13 cellular contexts compared by ENCODE assay signal in the genomic region with DNA sequence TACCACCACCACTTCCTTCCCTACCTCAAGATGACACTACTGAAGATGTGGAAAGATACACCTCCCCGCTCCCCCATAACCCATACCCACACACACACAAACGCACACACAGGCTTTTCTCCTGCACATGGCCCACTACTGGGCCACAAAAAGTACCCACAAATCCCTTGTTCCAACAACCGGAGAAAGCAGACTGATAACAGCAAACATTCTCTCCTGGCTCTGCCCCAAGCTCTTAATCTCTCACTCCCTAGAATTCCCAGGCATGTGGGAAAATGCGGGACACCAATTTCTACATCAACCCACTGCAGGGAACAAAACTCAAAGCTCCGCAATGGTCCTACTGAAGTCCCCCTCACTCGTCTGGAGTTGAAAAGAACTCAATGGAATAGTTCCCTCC.
A peak's percentile ranks its signal among the peaks of the same experiment; 100 is the strongest.
DNase-seq lines count a peak whose midpoint lies in the region; ATAC-seq and TF ChIP-seq lines count a peak whose summit lies in the region.
"Had no signal": no experiment of that assay in that cellular context is flagged by ENCODE, and none has a peak within 500 bp of the region (broad histone marks: within the 10 kb centered on the region; RNA-seq: fewer than 3 reads in every experiment).

No MANE protein-coding gene starts in this region.

- no peaks in the 10 kb centered on the region for H3K79me1 ChIP-seq in mesenchymal stem cell (replicated peaks; ENCODE audit: low read length, poor library complexity, severe bottlenecking)

- H4K20me1 ChIP-seq in HCT116 (ENCODE audit: insufficient read depth) (no peaks in the 10 kb centered on the region), PC-9 (ENCODE audit: insufficient read depth) (no peaks in the 10 kb centered on the region)

- TF ChIP-seq CTCF in HCT116 (IDR thresholded peaks at IDR 0.05 in 2 of 3, conservative IDR thresholded peaks at IDR 0.05 in 1 of 3; ENCODE audit: borderline replicate concordance in 1 of 3, insufficient read depth in 1 of 3, low read depth in 2 of 3, low read length in 2 of 3) = no peak
- no peak for TF ChIP-seq CTCF in PC-9 (conservative IDR thresholded peaks at IDR 0.05)
- TF ChIP-seq CTCF in WERI-Rb-1 (IDR thresholded peaks at IDR 0.05; ENCODE audit: low read depth, low read length) = no peak

- no peaks in the 10 kb centered on the region for H3K27me3 Mint-ChIP-seq in activated CD4-positive, alpha-beta memory T cell treated with anti-CD3 and anti-CD28 coated beads for 36 hours
- H3K27me3 Mint-ChIP-seq: CD4-positive, alpha-beta memory T cell had no signal

- peak overlapping the region; percentile 48 for H3K4me2 ChIP-seq in HCT116 (ENCODE audit: low read length)
- H3K4me2 ChIP-seq in PC-9 = peak overlapping the region; percentile 41
- H3K4me2 ChIP-seq in mesenchymal stem cell (ENCODE audit: low read length, poor library complexity, severe bottlenecking) = no peak overlapping the region

- H3K18ac ChIP-seq in mesenchymal stem cell (ENCODE audit: low read depth in 1 of 2, low read length in 2 of 2) = no peak overlapping the region

- peaks cover 6% of the 10 kb centered on the region; the same call in 1 of the 2 replicates for H3F3A ChIP-seq in PC-9 (ENCODE audit: insufficient read depth, low read depth)

- H3K9me3 Mint-ChIP-seq in activated CD4-positive, alpha-beta memory T cell treated with anti-CD3 and anti-CD28 coated beads for 36 hours = no peaks in the 10 kb centered on the region

- RAD21 ChIA-PET in HCT116 (lab: Charles Lee; ENCODE audit: low non-redundant PET in 1 of 2, low total read pairs in 2 of 2, uncharacterized antibody in 2 of 2, unreplicated experiment in 2 of 2) = no interaction called here

- H3K4me1 Mint-ChIP-seq in activated CD4-positive, alpha-beta memory T cell treated with anti-CD3 and anti-CD28 coated beads for 36 hours (ENCODE audit: low read depth) = no peaks in the 10 kb centered on the region
- H3K4me1 Mint-ChIP-seq: B cell; CD4-positive, alpha-beta memory T cell had no signal

- H3K79me2 ChIP-seq in HCT116 (ENCODE audit: insufficient read depth, low read length) (no peaks in the 10 kb centered on the region), PC-9 (ENCODE audit: low read depth) (no peaks in the 10 kb centered on the region)

- H3K14ac ChIP-seq in mesenchymal stem cell (ENCODE audit: low read length in 2 of 2) = no peak overlapping the region

- CTCF ChIA-PET in HCT116 (lab: Charles Lee) (no interaction called here), PC-9 (lab: Charles Lee) (interaction anchor here (0.6 to 1.0 kb wide), 2 partner anchors 171 to 709 kb away, joined by 3 to 4 read pairs; no protein-coding TSS in a partner anchor)
- CTCF ChIA-PET in activated CD4-positive, alpha-beta memory T cell treated with anti-CD3 and anti-CD28 coated beads for 36 hours (lab: Charles Lee) = no interaction called here

- DNase-seq in HCT116 (ENCODE audit: low read depth, low spot score) (no peak), PC-9 (no peak), mesenchymal stem cell (no peak), WERI-Rb-1 (no peak), NCI-H1092 treated with DMSO at 0.1 percent for 48 hours (lab: John Stamatoyannopoulos, UW) (no peak)
- no peak for DNase-seq in activated CD4-positive, alpha-beta memory T cell treated with anti-CD3 and anti-CD28 coated beads for 36 hours
- DNase-seq: C1 segment of cervical spinal cord; CD4-positive, alpha-beta memory T cell; DND-41; GDM1 had no signal

- H3K36me3 ChIP-seq in HCT116 (ENCODE audit: control insufficient read depth in 1 of 2, insufficient read depth in 2 of 2, low read length in 2 of 2) (no peaks in the 10 kb centered on the region), PC-9 (ENCODE audit: low read depth) (no peaks in the 10 kb centered on the region), esophagus (ENCODE audit: control insufficient read depth in 2 of 2, insufficient read depth in 2 of 2, low read length in 1 of 2) (no peaks in the 10 kb centered on the region), mesenchymal stem cell (ENCODE audit: control insufficient read depth in 1 of 2, insufficient read depth in 2 of 2, low read depth in 1 of 2, low read length in 2 of 2) (no peaks in the 10 kb centered on the region), WERI-Rb-1 (no peaks in the 10 kb centered on the region)

- 0 out of 2 replicates have a peak, but pooled peaks have one; percentile 8 for ATAC-seq in HCT116
- ATAC-seq: HepG2 had no signal

- no peak overlapping the region for H4K8ac ChIP-seq in mesenchymal stem cell (ENCODE audit: low read length)

- H3K23ac ChIP-seq in mesenchymal stem cell (ENCODE audit: low read length in 2 of 2) = no peak overlapping the region

- peak overlapping the region; percentile 22 for H2AK5ac ChIP-seq in mesenchymal stem cell (ENCODE audit: low read length, severe bottlenecking)

- no peak overlapping the region for H2BK5ac ChIP-seq in mesenchymal stem cell (ENCODE audit: low read depth, low read length, poor library complexity, severe bottlenecking)

- H2AFZ ChIP-seq in HCT116 (ENCODE audit: low read depth, low read length, poor library complexity, severe bottlenecking) (no peak overlapping the region), PC-9 (no peak overlapping the region), mesenchymal stem cell (ENCODE audit: low read depth, low read length) (no peak overlapping the region)

- H2BK15ac ChIP-seq in mesenchymal stem cell (ENCODE audit: low read depth, poor library complexity, severe bottlenecking) = no peak overlapping the region

- H3K27ac ChIP-seq in HCT116 (ENCODE audit: low read depth, low read length) (no peak overlapping the region), PC-9 (peak overlapping the region; percentile 89), esophagus (ENCODE audit: low read depth in 2 of 2, low read length in 1 of 2) (peak overlapping the region; percentile 55 to 79), mesenchymal stem cell (ENCODE audit: low read length, poor library complexity, severe bottlenecking) (no peak overlapping the region), WERI-Rb-1 (no peak overlapping the region)

- WGBS in esophagus, 2 donors = 61 to 67% methylated on average over 6 of the region's 6 CpGs
- 91% methylated on average over 6 of the region's 6 CpGs for WGBS in mesenchymal stem cell

- no peaks in the 10 kb centered on the region for H3K27me3 ChIP-seq in HCT116 (ENCODE audit: insufficient read depth, low read length)
- no peaks in the 10 kb centered on the region for H3K27me3 ChIP-seq in PC-9 (ENCODE audit: insufficient read depth, low read depth)
- no peaks in the 10 kb centered on the region for H3K27me3 ChIP-seq in esophagus (ENCODE audit: control insufficient read depth in 1 of 2, insufficient read depth in 2 of 2, low read length in 2 of 2)
- no peaks in the 10 kb centered on the region for H3K27me3 ChIP-seq in mesenchymal stem cell (ENCODE audit: control insufficient read depth in 1 of 2, insufficient read depth in 1 of 2, low read length in 2 of 2)
- H3K27me3 ChIP-seq in WERI-Rb-1 (ENCODE audit: insufficient read depth, low read depth, severe bottlenecking) = no peaks in the 10 kb centered on the region

- H4K91ac ChIP-seq in mesenchymal stem cell (ENCODE audit: low read length) = no peak overlapping the region

- no peak for TF ChIP-seq RAD21 in HCT116 (IDR thresholded peaks at IDR 0.05; ENCODE audit: low read depth)

- no peak overlapping the region for H3K4ac ChIP-seq in mesenchymal stem cell (ENCODE audit: low read depth in 1 of 2, low read length in 2 of 2)

- H3K9ac ChIP-seq in HCT116 (ENCODE audit: low read length) (no peak overlapping the region), mesenchymal stem cell (ENCODE audit: low read length) (no peak overlapping the region)

- H3K9me3 ChIP-seq in HCT116 (ENCODE audit: control insufficient read depth in 1 of 2, insufficient read depth in 1 of 2, low read depth in 1 of 2, low read length in 2 of 2) (no peaks in the 10 kb centered on the region), PC-9 (ENCODE audit: insufficient read depth, low read depth) (no peaks in the 10 kb centered on the region), esophagus (ENCODE audit: control insufficient read depth in 2 of 2, insufficient read depth in 1 of 2, low read depth in 1 of 2, low read length in 1 of 2) (no peaks in the 10 kb centered on the region), mesenchymal stem cell (ENCODE audit: control insufficient read depth, low read length) (no peaks in the 10 kb centered on the region), WERI-Rb-1 (ENCODE audit: severe bottlenecking) (no peaks in the 10 kb centered on the region)

- H3K36me3 Mint-ChIP-seq in activated CD4-positive, alpha-beta memory T cell treated with anti-CD3 and anti-CD28 coated beads for 36 hours = no peaks in the 10 kb centered on the region
- H3K36me3 Mint-ChIP-seq: CD4-positive, alpha-beta memory T cell had no signal

- BruUV-seq in HCT116 (replicated peaks; lab: Mats Ljungman, UMichigan) (no TSS peak), PC-9 (replicated peaks; lab: Mats Ljungman, UMichigan) (no TSS peak)

- H3K4me3 ChIP-seq in HCT116 (replicated peaks in 1 of 2; ENCODE audit: low read depth in 1 of 2, low read length in 2 of 2) (no peak overlapping the region), PC-9 (no peak overlapping the region), esophagus (ENCODE audit: low read depth in 1 of 2, low read length in 2 of 2) (peak overlapping the region in 1 of 2 donors; percentile 10), mesenchymal stem cell (ENCODE audit: insufficient read depth in 1 of 2, low read depth in 1 of 2, low read length in 2 of 2) (no peak overlapping the region), WERI-Rb-1 (ENCODE audit: low read depth, low read length) (no peak overlapping the region)

- peaks cover 3 to 34% of the 10 kb centered on the region in 2 experiments; a peak in 3 of 4 replicates for H3K4me1 ChIP-seq in HCT116 (ENCODE audit: control insufficient read depth in 1 of 2, insufficient read depth in 2 of 2, low read length in 2 of 2)
- peaks cover 23% of the 10 kb centered on the region for H3K4me1 ChIP-seq in PC-9 (replicated peaks; ENCODE audit: insufficient read depth)
- H3K4me1 ChIP-seq in esophagus (ENCODE audit: control insufficient read depth in 2 of 2, insufficient read depth in 2 of 2, low read length in 1 of 2) = peaks cover 0 to 3% of the 10 kb centered on the region in 2 donors
- no peaks in the 10 kb centered on the region for H3K4me1 ChIP-seq in mesenchymal stem cell (ENCODE audit: control insufficient read depth, insufficient read depth, low read depth, low read length)

- intact Hi-C loops in HCT116 (cut with micrococcal nuclease) (no loop called here), PC-9 (cut with micrococcal nuclease; ENCODE audit: unreplicated experiment) (loop anchor here (1.0 to 2.0 kb wide), 3 partner anchors 43 to 345 kb away; no protein-coding TSS in a partner anchor)
- intact Hi-C loops in activated CD4-positive, alpha-beta memory T cell treated with anti-CD3 and anti-CD28 coated beads for 36 hours (cut with micrococcal nuclease) = no loop called here

- H2BK120ac ChIP-seq in mesenchymal stem cell (ENCODE audit: low read depth, low read length) = no peak overlapping the region

- POLR2A ChIA-PET in HCT116 (lab: Charles Lee) (no interaction called here), PC-9 (lab: Charles Lee; ENCODE audit: unreplicated experiment) (no interaction called here)
- POLR2A ChIA-PET in activated CD4-positive, alpha-beta memory T cell treated with anti-CD3 and anti-CD28 coated beads for 36 hours (lab: Charles Lee) = no interaction called here

- H2BK12ac ChIP-seq in mesenchymal stem cell (ENCODE audit: low read length in 2 of 2) = no peak overlapping the region

- H3K9me2 ChIP-seq in HCT116 (ENCODE audit: insufficient read depth) (no peaks in the 10 kb centered on the region), PC-9 (ENCODE audit: insufficient read depth) (no peaks in the 10 kb centered on the region)

- no peak for TF ChIP-seq POLR2A in HCT116 (IDR thresholded peaks at IDR 0.05; ENCODE audit: borderline replicate concordance, extremely low read depth, insufficient read depth, insufficient read length)

- H3K4me3 Mint-ChIP-seq in activated CD4-positive, alpha-beta memory T cell treated with anti-CD3 and anti-CD28 coated beads for 36 hours = no peak overlapping the region
- H3K4me3 Mint-ChIP-seq: B cell; CD4-positive, alpha-beta memory T cell had no signal

- H3K27ac Mint-ChIP-seq in activated CD4-positive, alpha-beta memory T cell treated with anti-CD3 and anti-CD28 coated beads for 36 hours = no peak overlapping the region
- H3K27ac Mint-ChIP-seq: B cell; CD4-positive, alpha-beta memory T cell had no signal

Comparison
In these comparisons a context has a peak if more than half of its experiments do, and no peak if none do; other contexts are left out.
1. H3K27ac ChIP-seq: peak in PC-9 (single experiment) and esophagus (2 of 2); none in HCT116 (single experiment), mesenchymal stem cell (single experiment) and WERI-Rb-1 (single experiment).